In genomic region chr2:45616663-45617411, GRCh38 we compare ENCODE assay signal across 1 cellular context.
TF ChIP-seq lines count a peak whose summit lies in the region.

No MANE protein-coding gene starts in this region.

TF ChIP-seq in endothelial cell of umbilical vein, 7 proteins besides CTCF, POLR2A, EP300 and RAD21:
- TF ChIP-seq GATA2 (IDR thresholded peaks at IDR 0.05; ENCODE audit: insufficient read depth, insufficient read length, low read depth, low read length) (no peak), FOS (IDR thresholded peaks at IDR 0.05; ENCODE audit: borderline replicate concordance, insufficient read depth, low read length) (no peak), EZH2 (IDR thresholded peaks at IDR 0.05; ENCODE audit: borderline replicate concordance, low read depth, low read length, severe bottlenecking) (no peak), POLR2AphosphoS5 (IDR thresholded peaks at IDR 0.05; ENCODE audit: insufficient read depth, low read depth, low read length) (no peak), JUN (IDR thresholded peaks at IDR 0.05; ENCODE audit: borderline replicate concordance, insufficient read depth, insufficient read length, low read depth) (no peak), MAX (IDR thresholded peaks at IDR 0.05; ENCODE audit: insufficient read depth, insufficient read length) (no peak), MYC (IDR thresholded peaks at IDR 0.05; ENCODE audit: low read depth, low read length) (no peak)
